In the genomic region with DNA sequence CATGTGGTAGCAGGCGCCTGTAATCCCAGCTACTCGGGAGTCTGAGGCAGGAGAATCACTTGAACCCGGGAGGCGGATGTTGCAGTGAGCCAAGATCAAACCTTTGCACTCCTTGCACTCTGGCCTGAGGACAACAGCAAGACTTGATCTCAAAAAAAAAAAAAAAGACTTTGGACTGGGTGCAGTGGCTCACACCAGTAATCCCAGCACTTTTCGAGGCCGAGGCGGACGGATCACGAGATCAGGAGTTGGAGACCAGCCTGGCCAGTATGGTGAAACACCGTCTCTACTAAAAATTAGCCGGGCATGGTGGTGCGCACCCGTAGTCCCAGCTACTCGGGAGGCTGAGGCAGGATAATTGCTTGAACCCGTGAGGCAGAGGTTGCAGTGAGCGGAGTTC, we compare ENCODE assay signal across 15 cellular contexts. TPM values are rescaled to one million over a fixed set of nuclear protein-coding genes. Genes with fewer than 3 reads are reported as not detected.
DNase-seq lines count a peak whose midpoint lies in the region; ATAC-seq and TF ChIP-seq lines count a peak whose summit lies in the region.
"Not testable (repeated sequence)": the region's sequence is repeated elsewhere in the genome, so short reads cannot be mapped to it uniquely, and the experiment has no call there.
"Had no signal": no experiment of that assay in that cellular context is flagged by ENCODE, and none has a peak within 500 bp of the region (broad histone marks: within the 10 kb centered on the region; RNA-seq: fewer than 3 reads in every experiment).

No MANE protein-coding gene starts in this region.

- H3K9me3 Mint-ChIP-seq in CD14-positive monocyte; activated T-helper 17 cell treated with anti-CD3 and anti-CD28 coated beads, Interleukin-2, amount 50 U/mL, for 72 hours; chondrocyte (ENCODE audit: low read depth); glutamatergic neuron (ENCODE audit: unreplicated experiment); neural crest cell: not testable (repeated sequence)

- intact Hi-C loops in CD14-positive monocyte (cut with micrococcal nuclease), result loop anchor here (5.0 kb wide), 1 partner anchor 62 kb away; a partner anchor contains a TSS
- intact Hi-C loops in right lobe of liver (cut with DNase I), result not testable (repeated sequence)
- intact Hi-C loops in psoas muscle (cut with DNase I), result loop anchor here (2.0 to 10.0 kb wide), 2 partner anchors 59 to 219 kb away; no protein-coding TSS in a partner anchor

- H3K4me1 ChIP-seq in Peyer's patch, result peaks cover 0 to 24% (median 2%) of the 10 kb centered on the region in 4 donors
- peaks cover 0 to 52% (median 21%) of the 10 kb centered on the region in 4 donors for H3K4me1 ChIP-seq in right lobe of liver
- H3K4me1 ChIP-seq in psoas muscle, result peaks cover 13% of the 10 kb centered on the region

- H3K36me3 ChIP-seq in Peyer's patch, right lobe of liver: not testable (repeated sequence)
- peaks cover 0 to 11% of the 10 kb centered on the region in 2 donors for H3K36me3 ChIP-seq in psoas muscle (ENCODE audit: insufficient read depth in 1 of 2, low read depth in 1 of 2)

- peaks cover 3 to 14% of the 10 kb centered on the region in 2 donors for H3K36me3 Mint-ChIP-seq in CD14-positive monocyte
- not testable (repeated sequence) for H3K36me3 Mint-ChIP-seq in activated T-helper 17 cell treated with anti-CD3 and anti-CD28 coated beads, Interleukin-2, amount 50 U/mL, for 72 hours (ENCODE audit: low read depth); chondrocyte (ENCODE audit: low read depth); glutamatergic neuron (ENCODE audit: unreplicated experiment); neural crest cell (ENCODE audit: low read depth)

- not testable (repeated sequence) for H3K27me3 ChIP-seq in Peyer's patch; right lobe of liver; psoas muscle (ENCODE audit: insufficient read depth in 3 of 3, low read length in 2 of 3)

- peak in 1 of 2 donors; percentile 22 for TF ChIP-seq POLR2A in Peyer's patch (IDR thresholded peaks at IDR 0.05)
- not testable (repeated sequence) for TF ChIP-seq POLR2A in right lobe of liver (IDR thresholded peaks at IDR 0.05)

- H3K27ac ChIP-seq in Peyer's patch (peak overlapping the region in 3 of 4 donors; percentile 94 to 96 (median 95)), right lobe of liver (peak overlapping the region in 2 of 3 donors; percentile 20 to 91), psoas muscle (peak overlapping the region; percentile 97)

- ATAC-seq in activated T-helper 17 cell treated with anti-CD3 and anti-CD28 coated beads, Interleukin-2, amount 50 U/mL, for 72 hours (replicated peaks); psoas muscle: not testable (repeated sequence)
- peak in 2 of 4 donors; percentile 13 to 18 for ATAC-seq in right lobe of liver

- not testable (repeated sequence) for DNase-seq in CD14-positive monocyte (ENCODE audit: low spot score); chondrocyte (ENCODE audit: low spot score); glutamatergic neuron; neural crest cell (ENCODE audit: low read depth, low spot score); psoas muscle
- DNase-seq in Peyer's patch (peak in 2 of 3 donors; percentile 60 to 61), right lobe of liver (peak in 2 of 3 donors; percentile 60 to 70)

- H3K4me3 ChIP-seq in Peyer's patch (peak overlapping the region in 1 of 4 donors; percentile 84), right lobe of liver (peak overlapping the region in 2 of 3 donors; percentile 87 to 88)
- not testable (repeated sequence) for H3K4me3 ChIP-seq in psoas muscle

- not testable (repeated sequence) for H3K9me3 ChIP-seq in Peyer's patch, right lobe of liver, psoas muscle

- H3K27me3 Mint-ChIP-seq in CD14-positive monocyte (ENCODE audit: low read depth in 3 of 3); activated T-helper 17 cell treated with anti-CD3 and anti-CD28 coated beads, Interleukin-2, amount 50 U/mL, for 72 hours; chondrocyte (ENCODE audit: low read depth); glutamatergic neuron (ENCODE audit: unreplicated experiment); neural crest cell (ENCODE audit: low read depth): not testable (repeated sequence)

- not testable (repeated sequence) for TF ChIP-seq CTCF in CD14-positive monocyte (IDR thresholded peaks at IDR 0.05); Peyer's patch (IDR thresholded peaks at IDR 0.05); chondrocyte (IDR thresholded peaks at IDR 0.05); glutamatergic neuron (IDR thresholded peaks at IDR 0.05; ENCODE audit: partially characterized antibody, unreplicated experiment); right lobe of liver (IDR thresholded peaks at IDR 0.05); neural crest cell (conservative IDR thresholded peaks at IDR 0.05); psoas muscle (IDR thresholded peaks at IDR 0.05)

- peak overlapping the region; percentile 56 to 97 (median 94) for H3K27ac Mint-ChIP-seq in CD14-positive monocyte
- H3K27ac Mint-ChIP-seq in activated T-helper 17 cell treated with anti-CD3 and anti-CD28 coated beads, Interleukin-2, amount 50 U/mL, for 72 hours; chondrocyte (ENCODE audit: unreplicated experiment); glutamatergic neuron (ENCODE audit: unreplicated experiment); neural crest cell (ENCODE audit: unreplicated experiment): not testable (repeated sequence)

- 23% methylated on average over 11 of the region's 16 CpGs for WGBS in right lobe of liver (ENCODE audit: insufficient coverage, low coverage, low lambda C conversion rate, missing lambda C conversion rate)
- 95 to 98% (median 97%) methylated on average over 16 of the region's 16 CpGs for WGBS in psoas muscle, 3 donors

- H3K4me1 Mint-ChIP-seq in CD14-positive monocyte (peaks cover 15% of the 10 kb centered on the region), chondrocyte (ENCODE audit: low read depth) (peaks cover 14% of the 10 kb centered on the region), neural crest cell (peaks cover 30% of the 10 kb centered on the region)
- not testable (repeated sequence) for H3K4me1 Mint-ChIP-seq in activated T-helper 17 cell treated with anti-CD3 and anti-CD28 coated beads, Interleukin-2, amount 50 U/mL, for 72 hours; glutamatergic neuron (ENCODE audit: low read depth, unreplicated experiment)

- H3K4me3 Mint-ChIP-seq in CD14-positive monocyte, result not testable (repeated sequence)
- peak overlapping the region; percentile 88 for H3K4me3 Mint-ChIP-seq in activated T-helper 17 cell treated with anti-CD3 and anti-CD28 coated beads, Interleukin-2, amount 50 U/mL, for 72 hours
- peak overlapping the region; percentile 16 for H3K4me3 Mint-ChIP-seq in chondrocyte (ENCODE audit: unreplicated experiment)
- peak overlapping the region; percentile 59 for H3K4me3 Mint-ChIP-seq in glutamatergic neuron (ENCODE audit: unreplicated experiment)
- peak overlapping the region; percentile 90 for H3K4me3 Mint-ChIP-seq in neural crest cell

RNA-seq across cellular contexts. Expression of a gene that starts 1.9 kb away (rescaled TPM):
- 10 to 100 TPM; 83.4 to 89.8 TPM for polyA plus RNA-seq in CD14-positive monocyte
- total RNA-seq in Peyer's patch, result 100 to 1,000 TPM; 144 to 303 (median 229) TPM
- 10 to 100 TPM; 25.5 to 62.7 TPM for total RNA-seq in activated T-helper 17 cell treated with anti-CD3 and anti-CD28 coated beads, Interleukin-2, amount 50 U/mL, for 72 hours
- total RNA-seq in chondrocyte, result 82.1 to 85.0 TPM (median 84.9 TPM) in 3 replicates
- 97.3 TPM for total RNA-seq in glutamatergic neuron (ENCODE audit: unreplicated experiment)
- 100 to 1,000 TPM in 5 of 6 experiments, 10 to 100 TPM in 1; 99.3 to 187 (median 120) TPM for total RNA-seq in right lobe of liver
- 76.3 and 89.1 TPM in 2 replicates for total RNA-seq in neural crest cell
- total RNA-seq in psoas muscle, result 10 to 100 TPM; 60.7 to 70.4 (median 66.2) TPM
- 100 to 1,000 TPM; 105 to 112 (median 108) TPM for polyA plus RNA-seq in psoas muscle

RNA-seq across cellular contexts. Expression of a gene that starts 4.2 kb away (rescaled TPM):
- polyA plus RNA-seq in CD14-positive monocyte, result under 1 TPM in 1 of 2 donors, not detected in 1; 0.43 TPM
- total RNA-seq in Peyer's patch, result 10 to 100 TPM in 2 of 4 donors, 1 to 10 TPM in 2; 2.1 to 38.0 (median 16.3) TPM
- total RNA-seq in activated T-helper 17 cell treated with anti-CD3 and anti-CD28 coated beads, Interleukin-2, amount 50 U/mL, for 72 hours, result under 1 TPM in 1 of 2 donors, not detected in 1; 0.71 TPM
- total RNA-seq in chondrocyte, result 0.67 to 1.2 TPM (median 0.92 TPM) in 3 replicates
- total RNA-seq in glutamatergic neuron (ENCODE audit: unreplicated experiment), result not detected
- total RNA-seq in right lobe of liver, result 10 to 100 TPM in 5 of 6 experiments, 1 to 10 TPM in 1; 2.4 to 70.2 (median 15.4) TPM
- 2.3 and 2.5 TPM in 2 replicates for total RNA-seq in neural crest cell
- total RNA-seq in psoas muscle, result 1 to 10 TPM in 1 of 4 donors, under 1 TPM in 3; 0.19 to 1.6 (median 0.55) TPM
- under 1 TPM; 0.26 to 0.53 (median 0.45) TPM for polyA plus RNA-seq in psoas muscle
- total RNA-seq: A673, Calu3, H4, HT1080 had no signal

RNA-seq across cellular contexts. Expression of a gene that starts 11.1 kb away (rescaled TPM):
- polyA plus RNA-seq in CD14-positive monocyte, result 1 to 10 TPM; 6.2 to 9.2 TPM
- 10 to 100 TPM; 28.8 to 38.1 (median 30.4) TPM for total RNA-seq in Peyer's patch
- 10 to 100 TPM; 34.4 to 37.0 TPM for total RNA-seq in activated T-helper 17 cell treated with anti-CD3 and anti-CD28 coated beads, Interleukin-2, amount 50 U/mL, for 72 hours
- total RNA-seq in chondrocyte, result 48.4 to 53.7 TPM (median 52.5 TPM) in 3 replicates
- total RNA-seq in glutamatergic neuron (ENCODE audit: unreplicated experiment), result 108 TPM
- total RNA-seq in right lobe of liver, result 10 to 100 TPM; 14.3 to 23.2 (median 16.7) TPM
- total RNA-seq in neural crest cell, result 51.9 and 53.8 TPM in 2 replicates
- total RNA-seq in psoas muscle, result 100 to 1,000 TPM; 105 to 120 (median 114) TPM
- polyA plus RNA-seq in psoas muscle, result 100 to 1,000 TPM in 1 of 3 donors, 10 to 100 TPM in 2; 88.2 to 164 (median 92.1) TPM

RNA-seq across cellular contexts. Expression of a gene that starts 25.0 kb away (rescaled TPM):
- polyA plus RNA-seq in CD14-positive monocyte, result not detected
- total RNA-seq in Peyer's patch, result under 1 TPM in 1 of 4 donors, not detected in 3; 0.47 TPM
- total RNA-seq in activated T-helper 17 cell treated with anti-CD3 and anti-CD28 coated beads, Interleukin-2, amount 50 U/mL, for 72 hours, result under 1 TPM; 0.06 to 0.42 TPM
- total RNA-seq in chondrocyte, result 0.77 to 2.2 TPM (median 0.90 TPM) in 3 replicates
- 11.3 TPM for total RNA-seq in glutamatergic neuron (ENCODE audit: unreplicated experiment)
- 1 to 10 TPM in 3 of 6 experiments, under 1 TPM in 3; 0.43 to 1.7 (median 0.91) TPM for total RNA-seq in right lobe of liver
- 12.1 and 14.3 TPM in 2 replicates for total RNA-seq in neural crest cell
- 1 to 10 TPM in 2 of 4 donors, under 1 TPM in 2; 0.78 to 5.7 (median 1.3) TPM for total RNA-seq in psoas muscle
- polyA plus RNA-seq in psoas muscle, result 1 to 10 TPM in 1 of 3 donors, under 1 TPM in 2; 0.36 to 1.0 (median 0.51) TPM
- total RNA-seq: Calu3, Daoy, H4, HFFc6, HT1080 had no signal
- polyA plus RNA-seq: BJ had no signal

RNA-seq across cellular contexts. Expression of a gene that starts 35.9 kb away (rescaled TPM):
- polyA plus RNA-seq in CD14-positive monocyte (1 to 10 TPM in 1 of 2 donors, under 1 TPM in 1; 0.86 to 1.2 TPM), psoas muscle (under 1 TPM; 0.11 to 0.20 (median 0.17) TPM)
- total RNA-seq in Peyer's patch (1 to 10 TPM in 3 of 4 donors, not detected in 1; 1.9 to 2.7 (median 2.4) TPM), chondrocyte (0.32 to 0.39 TPM in 2 of 3 replicates, not detected in the other), glutamatergic neuron (ENCODE audit: unreplicated experiment) (1.7 TPM), right lobe of liver (not detected), neural crest cell (0.65 and 0.84 TPM in 2 replicates), psoas muscle (under 1 TPM; 0.19 to 0.71 (median 0.28) TPM)
- total RNA-seq in activated T-helper 17 cell treated with anti-CD3 and anti-CD28 coated beads, Interleukin-2, amount 50 U/mL, for 72 hours, result under 1 TPM in 1 of 2 donors, not detected in 1; 0.90 TPM
- total RNA-seq: Calu3, H4 had no signal
